Comparison of ENCODE assay signal across 2 cellular contexts in genomic region chr5:68251386-68251785, GRCh38.
TF ChIP-seq lines count a peak whose summit lies in the region.

No MANE protein-coding gene starts in this region.

TF ChIP-seq in SK-N-SH treated with all-trans-retinoic acid at 6 μM for 48 hours, 23 proteins besides CTCF, POLR2A, EP300 and RAD21 (continued from another document):
- no peak for TF ChIP-seq PPARA (CRISPR knock-in tag; IDR thresholded peaks at IDR 0.05; ENCODE audit: borderline replicate concordance)
- TF ChIP-seq TCF4 (CRISPR knock-in tag; IDR thresholded peaks at IDR 0.05; ENCODE audit: borderline replicate concordance), result no peak
TF ChIP-seq in SK-N-SH treated with all-trans-retinoic acid at 6 μM for 48 hours: peak in this region for 0.

TF ChIP-seq in SK-N-SH, 30 proteins besides CTCF, POLR2A, EP300 and RAD21 (continued from another document):
- TF ChIP-seq REST (IDR thresholded peaks at IDR 0.05; ENCODE audit: low read depth, low read length) (no peak), TAF1 (IDR thresholded peaks at IDR 0.05; ENCODE audit: borderline replicate concordance, low read depth, low read length) (no peak), TEAD4 (IDR thresholded peaks at IDR 0.05; ENCODE audit: borderline replicate concordance, insufficient read depth) (no peak), GATA2 (CRISPR knock-in tag; IDR thresholded peaks at IDR 0.05) (no peak), CHD2 (IDR thresholded peaks at IDR 0.05; ENCODE audit: low read length, partially characterized antibody) (no peak), NFIC (IDR thresholded peaks at IDR 0.05; ENCODE audit: borderline replicate concordance) (no peak), MXI1 (IDR thresholded peaks at IDR 0.05; ENCODE audit: low read depth, low read length) (no peak), FOXM1 (IDR thresholded peaks at IDR 0.05; ENCODE audit: low read depth) (no peak)
